ENCODE assay signal across 8 cellular contexts in the genomic region with DNA sequence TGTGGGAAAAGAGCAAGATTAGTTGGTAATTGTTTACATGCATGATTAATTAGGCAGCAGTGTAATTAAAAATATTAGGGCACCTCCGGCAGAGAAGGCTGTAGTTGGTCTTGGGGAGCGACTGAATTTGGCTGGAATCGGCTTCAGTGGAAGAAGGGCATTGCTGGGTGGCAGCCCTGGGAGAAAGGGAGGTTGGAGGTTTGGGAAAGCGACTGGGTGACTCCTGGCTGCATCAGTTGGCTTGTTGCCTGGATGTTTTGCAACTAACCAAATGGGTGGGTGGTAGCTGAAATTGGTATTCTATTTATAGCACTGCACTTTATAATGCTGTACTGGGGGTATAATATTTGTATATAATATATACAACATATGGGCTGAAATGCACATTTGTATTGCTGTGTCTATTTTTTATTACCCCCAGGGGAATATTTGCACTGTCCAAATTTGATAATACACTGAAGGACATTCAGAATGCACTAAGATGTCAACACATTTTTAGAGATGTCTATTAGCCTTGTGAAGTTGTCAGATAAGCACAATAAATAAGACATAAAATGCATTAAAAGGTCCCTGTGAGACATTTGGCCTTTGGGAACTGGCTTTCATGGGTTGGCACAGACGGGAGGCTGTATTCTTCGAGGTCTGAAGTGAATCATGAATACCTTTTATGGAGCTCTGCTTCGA. TPM values are rescaled to one million over a fixed set of nuclear protein-coding genes. Genes with fewer than 3 reads are reported as not detected.
A peak's percentile ranks its signal among the peaks of the same experiment; 100 is the strongest.
DNase-seq lines count a peak whose midpoint lies in the region; ATAC-seq, FAIRE-seq and TF ChIP-seq lines count a peak whose summit lies in the region.

No MANE protein-coding gene starts in this region.

- H3K27me3 Mint-ChIP-seq in Calu3 (ENCODE audit: unreplicated experiment), result no peaks in the 10 kb centered on the region

- no peaks in the 10 kb centered on the region for H3K79me1 ChIP-seq in H1 (ENCODE audit: low read depth, low read length)

- H3K27ac Mint-ChIP-seq in Calu3 (ENCODE audit: unreplicated experiment), result no peak overlapping the region

- TF ChIP-seq POLR2A in H1 (IDR thresholded peaks at IDR 0.05; ENCODE audit: control extremely low read depth in 1 of 2, low read depth in 2 of 2, low read length in 2 of 2), result no peak

- H3K27me3 ChIP-seq in H1 (replicated peaks in 1 of 4; ENCODE audit: control insufficient read depth in 3 of 4, extremely low read depth in 1 of 4, insufficient read depth in 3 of 4, low read length in 3 of 4) (no peaks in the 10 kb centered on the region; a peak in 2 of 7 replicates), neuron (ENCODE audit: insufficient read depth, low read length) (no peaks in the 10 kb centered on the region)

- H3K9ac ChIP-seq in H1 (replicated peaks in 1 of 4; ENCODE audit: extremely low read depth in 1 of 4, low read depth in 3 of 4, low read length in 3 of 4), result no peak overlapping the region

- TSS peak; percentile 68 for BruUV-seq in Calu3 (replicated peaks; lab: Mats Ljungman, UMichigan)

- no peak overlapping the region for H2BK12ac ChIP-seq in H1 (ENCODE audit: low read depth, low read length)

- H3K4ac ChIP-seq in H1 (replicated peaks; ENCODE audit: insufficient read length, low read depth, low read length), result no peak overlapping the region

- no peaks in the 10 kb centered on the region for H3K36me3 ChIP-seq in H1 (ENCODE audit: control insufficient read depth in 2 of 4, insufficient read depth in 4 of 4, low read length in 3 of 4)
- H3K36me3 ChIP-seq in neuron (ENCODE audit: insufficient read depth, low read length), result no peaks in the 10 kb centered on the region

- TF ChIP-seq CTCF in Calu3 (IDR thresholded peaks at IDR 0.05; ENCODE audit: unreplicated experiment) (no peak), H1 (IDR thresholded peaks at IDR 0.05; ENCODE audit: control extremely low read depth in 1 of 3, insufficient read depth in 1 of 3, low read depth in 1 of 3, low read length in 3 of 3) (no peak)

- no peak overlapping the region for H2AK5ac ChIP-seq in H1 (ENCODE audit: low read depth, low read length)

- no peak for TF ChIP-seq RAD21 in H1 (IDR thresholded peaks at IDR 0.05 in 1 of 2, conservative IDR thresholded peaks at IDR 0.05 in 1 of 2; ENCODE audit: low read depth in 2 of 2, low read length in 2 of 2)

- POLR2A ChIA-PET in H1 (lab: Charles Lee; ENCODE audit: partially characterized antibody), result interaction anchor here (0.7 to 1.1 kb wide), 2 partner anchors 8 to 41 kb away, joined by 3 read pairs; no protein-coding TSS in a partner anchor

- no peak overlapping the region for H2BK20ac ChIP-seq in H1 (ENCODE audit: low read length)

- H4K91ac ChIP-seq in H1 (replicated peaks; ENCODE audit: insufficient read length, low read length), result no peak overlapping the region

- CTCF ChIA-PET in Calu3 (lab: Charles Lee), result no interaction called here
- CTCF ChIA-PET in H1 (lab: Charles Lee; ENCODE audit: partially characterized antibody), result interaction anchor here (0.9 to 1.1 kb wide), 2 partner anchors 8 to 139 kb away, joined by 3 read pairs; no protein-coding TSS in a partner anchor

- H3K23ac ChIP-seq in H1 (ENCODE audit: insufficient read length), result no peak overlapping the region

- H3K56ac ChIP-seq in H1 (replicated peaks; ENCODE audit: insufficient read length, low read depth, low read length), result no peak overlapping the region

- no peak for ATAC-seq in GM19328 (IDR thresholded peaks at IDR 0.05; ENCODE audit: unreplicated experiment)

- no peak overlapping the region for H4K5ac ChIP-seq in H1 (ENCODE audit: insufficient read length, low read depth, low read length)

- H3K4me1 ChIP-seq in H1 (replicated peaks in 1 of 4; ENCODE audit: control insufficient read depth in 3 of 4, insufficient read depth in 4 of 4, low read length in 3 of 4), result peaks cover 0 to 5% (median 0%) of the 10 kb centered on the region in 4 experiments; a peak in 2 of 7 replicates
- H3K4me1 ChIP-seq in neuron (ENCODE audit: insufficient read depth, low read length), result peaks cover 7% of the 10 kb centered on the region

- H3K4me3 Mint-ChIP-seq in Calu3 (ENCODE audit: low read depth, unreplicated experiment), result peak overlapping the region; percentile 76

- H3K36me3 Mint-ChIP-seq in Calu3 (ENCODE audit: insufficient read depth, unreplicated experiment), result peaks cover 16% of the 10 kb centered on the region

- WGBS in H1 (ENCODE audit: extremely low coverage in 1 of 2, insufficient coverage in 1 of 2, insufficient read length in 1 of 2, insufficient replicate concordance in 2 of 2, low coverage in 1 of 2, low lambda C conversion rate in 2 of 2, missing lambda C conversion rate in 1 of 2), 2 experiments, result 82% methylated on average over 7 of the region's 7 CpGs; no CpG with 5 or more reads in 1 of the 2 experiments

- no peak overlapping the region for H3K18ac ChIP-seq in H1 (ENCODE audit: extremely low read depth, low read length)

- no peaks in the 10 kb centered on the region for H3K9me3 Mint-ChIP-seq in Calu3 (ENCODE audit: low read depth, unreplicated experiment)

- H3K4me1 Mint-ChIP-seq in Calu3 (ENCODE audit: low read depth, unreplicated experiment), result peaks cover 13% of the 10 kb centered on the region

- H2BK15ac ChIP-seq in H1 (ENCODE audit: low read length), result no peak overlapping the region

- peak overlapping the region; percentile 34 to 70; a peak in 2 of 4 replicates for H3K4me2 ChIP-seq in H1 (ENCODE audit: insufficient read depth in 1 of 2, low read depth in 2 of 2, low read length in 2 of 2)

- H4K8ac ChIP-seq in H1 (ENCODE audit: extremely low read depth, insufficient read depth, low read length), result no peak overlapping the region

- FAIRE-seq in H1 (lab: Jason Lieb, UNC), result no peak

- H2BK120ac ChIP-seq in H1 (replicated peaks; ENCODE audit: low read depth, low read length), result no peak overlapping the region

- intact Hi-C loops in Calu3 (cut with micrococcal nuclease; ENCODE audit: unreplicated experiment), result no loop called here
- intact Hi-C loops in posterior cingulate gyrus (cut with DNase I), result no loop called here

- TF ChIP-seq EP300 in H1 (IDR thresholded peaks at IDR 0.05; ENCODE audit: borderline replicate concordance in 1 of 2, low read depth in 2 of 2, low read length in 2 of 2), result no peak

- no peaks in the 10 kb centered on the region for H4K20me1 ChIP-seq in H1 (replicated peaks in 1 of 2; ENCODE audit: control insufficient read depth in 1 of 2, insufficient read depth in 2 of 2, low read length in 2 of 2)

- H2AFZ ChIP-seq in H1 (ENCODE audit: low read length) (no peak overlapping the region), neuron (ENCODE audit: low read depth, low read length) (peak overlapping the region; percentile 88)

- no peak overlapping the region for H3K27ac ChIP-seq in H1 (ENCODE audit: low read depth, low read length)

- DNase-seq in Calu3, result no peak
- DNase-seq in NCI-H69 (lab: John Stamatoyannopoulos, UW), result peak; percentile 57
- no peak for DNase-seq in H1 (ENCODE audit: low read depth in 1 of 2, low spot score in 2 of 2)
- DNase-seq in posterior cingulate gyrus, result no peak
- DNase-seq in NCI-H187 (lab: John Stamatoyannopoulos, UW), result no peak
- no peak for DNase-seq in NCI-H1092 treated with DMSO at 0.1 percent for 48 hours (lab: John Stamatoyannopoulos, UW)

- H3K23me2 ChIP-seq in H1 (ENCODE audit: low read depth, low read length), result no peaks in the 10 kb centered on the region

- H3K9me3 ChIP-seq in H1 (ENCODE audit: insufficient read depth in 2 of 2, low read depth in 1 of 2, low read length in 1 of 2) (no peaks in the 10 kb centered on the region), neuron (ENCODE audit: low read length) (no peaks in the 10 kb centered on the region)

- H3K14ac ChIP-seq in H1 (ENCODE audit: insufficient read length), result no peak overlapping the region

- peak overlapping the region in 2 of 4 experiments; percentile 77; a peak in 5 of 8 replicates for H3K4me3 ChIP-seq in H1 (ENCODE audit: extremely low read depth in 1 of 4, insufficient read depth in 2 of 4, low read depth in 3 of 4, low read length in 4 of 4)
- H3K4me3 ChIP-seq in neuron (ENCODE audit: low read length), result peak overlapping the region; percentile 73

- H2BK5ac ChIP-seq in H1 (ENCODE audit: low read depth, low read length), result no peak overlapping the region

- no peaks in the 10 kb centered on the region for H3K79me2 ChIP-seq in H1 (ENCODE audit: control insufficient read depth in 1 of 2, insufficient read depth in 2 of 2, low read length in 2 of 2)

TF ChIP-seq in H1, 55 proteins besides CTCF, POLR2A, EP300 and RAD21:
- TF ChIP-seq NANOG (IDR thresholded peaks at IDR 0.05; ENCODE audit: insufficient read depth, low read depth, low read length, poor library complexity, severe bottlenecking) (no peak), HDAC2 (IDR thresholded peaks at IDR 0.05; ENCODE audit: borderline replicate concordance in 1 of 2, low read depth in 2 of 2, low read length in 2 of 2) (no peak), SIN3A (conservative IDR thresholded peaks at IDR 0.05 in 1 of 2, IDR thresholded peaks at IDR 0.05 in 1 of 2; ENCODE audit: low read depth in 1 of 2, low read length in 2 of 2) (0 out of 4 replicates have a peak, but pooled peaks of 1 of the 2 experiments have one; percentile 9), CREB1 (IDR thresholded peaks at IDR 0.05) (no peak)

RNA-seq across cellular contexts. Expression of a gene that starts 1.7 kb away (rescaled TPM):
- 5.1 and 5.8 TPM in 2 replicates for total RNA-seq in Calu3 (2022)
- 3.5 and 4.1 TPM in 2 replicates for total RNA-seq in H1 (2021; fragmentation: NEBNext Ultra II Directional; extraction: Animal tissue kit (Norgen Biotek cat#: 25700))
- 0.83 and 1.5 TPM in 2 replicates for polyA plus RNA-seq in H1 (2011; rRNA removed)
- polyA plus RNA-seq in H1 (2011; cell fraction: cytosol; rRNA removed), result 1.4 TPM
- polyA plus RNA-seq in H1 (2011; cell fraction: nucleus; rRNA removed), result 1.1 TPM
- 2.0 to 2.9 TPM (median 2.4 TPM) in 4 replicates for polyA plus RNA-seq in H1 (2012, experiment 1 of 2)
- 0.93 TPM for polyA plus RNA-seq in H1 (2012, experiment 2 of 2)
- polyA plus RNA-seq in H1 (2013, experiment 1 of 2), result 3.9 TPM
- 4.6 TPM for polyA plus RNA-seq in H1 (2013, experiment 2 of 2)
- 2.0 and 3.1 TPM in 2 replicates for polyA minus RNA-seq in H1 (2011; rRNA and poly(A)+ RNA removed)
- polyA minus RNA-seq in H1 (2011; cell fraction: cytosol; rRNA and poly(A)+ RNA removed), result 0.81 TPM
- polyA minus RNA-seq in H1 (2011; cell fraction: nucleus; rRNA and poly(A)+ RNA removed), result 3.0 TPM

RNA-seq across cellular contexts. Expression of a gene that starts 39.8 kb away (rescaled TPM):
- total RNA-seq in Calu3 (2022), result 186 and 216 TPM in 2 replicates
- 131 and 145 TPM in 2 replicates for total RNA-seq in H1 (2021; fragmentation: NEBNext Ultra II Directional; extraction: Animal tissue kit (Norgen Biotek cat#: 25700))
- 11.0 and 14.2 TPM in 2 replicates for polyA plus RNA-seq in H1 (2011; rRNA removed)
- polyA plus RNA-seq in H1 (2011; cell fraction: cytosol; rRNA removed), result 28.5 TPM
- 17.8 TPM for polyA plus RNA-seq in H1 (2011; cell fraction: nucleus; rRNA removed)
- polyA plus RNA-seq in H1 (2012, experiment 1 of 2), result 47.8 to 85.9 TPM (median 55.3 TPM) in 4 replicates
- 5.8 TPM for polyA plus RNA-seq in H1 (2012, experiment 2 of 2)
- polyA plus RNA-seq in H1 (2013, experiment 1 of 2), result 79.6 TPM
- 76.8 TPM for polyA plus RNA-seq in H1 (2013, experiment 2 of 2)
- polyA minus RNA-seq in H1 (2011; rRNA and poly(A)+ RNA removed), result 19.3 and 27.9 TPM in 2 replicates
- polyA minus RNA-seq in H1 (2011; cell fraction: cytosol; rRNA and poly(A)+ RNA removed), result 31.0 TPM
- polyA minus RNA-seq in H1 (2011; cell fraction: nucleus; rRNA and poly(A)+ RNA removed), result 31.9 TPM
